ENCODE assay signal across 1 cellular context in the genomic region with DNA sequence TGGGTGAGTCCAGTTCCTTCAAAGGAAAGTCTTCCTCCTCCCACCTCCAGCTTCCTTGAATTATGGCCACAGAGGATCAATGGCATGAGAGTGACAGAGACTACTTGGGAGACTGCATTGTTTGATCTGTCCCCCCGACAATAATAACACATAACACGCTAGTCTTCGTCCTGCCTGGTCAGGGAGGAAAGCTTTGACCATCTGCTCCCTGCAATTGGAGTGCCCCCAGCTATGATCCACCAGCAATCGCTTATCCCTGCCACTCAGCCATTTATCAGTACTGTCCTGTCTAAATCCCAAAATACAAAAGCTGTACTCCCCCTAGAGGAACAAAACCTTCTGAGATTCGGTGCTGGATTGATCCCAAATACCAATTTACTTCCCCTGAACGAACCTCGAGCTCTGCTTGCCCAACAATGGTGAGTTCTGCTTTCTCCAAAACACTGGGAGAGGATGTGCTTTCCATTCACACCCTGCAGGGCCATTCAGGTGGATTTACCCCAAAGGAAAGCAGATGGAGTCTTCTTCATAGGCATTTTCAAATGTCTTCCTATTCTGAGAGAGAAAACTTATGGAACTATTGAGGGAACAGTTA.
TF ChIP-seq lines count a peak whose summit lies in the region.

No MANE protein-coding gene starts in this region.

TF ChIP-seq in H1, 55 proteins besides CTCF, POLR2A, EP300 and RAD21 (continued from another document):
- TF ChIP-seq, protein P1, sequence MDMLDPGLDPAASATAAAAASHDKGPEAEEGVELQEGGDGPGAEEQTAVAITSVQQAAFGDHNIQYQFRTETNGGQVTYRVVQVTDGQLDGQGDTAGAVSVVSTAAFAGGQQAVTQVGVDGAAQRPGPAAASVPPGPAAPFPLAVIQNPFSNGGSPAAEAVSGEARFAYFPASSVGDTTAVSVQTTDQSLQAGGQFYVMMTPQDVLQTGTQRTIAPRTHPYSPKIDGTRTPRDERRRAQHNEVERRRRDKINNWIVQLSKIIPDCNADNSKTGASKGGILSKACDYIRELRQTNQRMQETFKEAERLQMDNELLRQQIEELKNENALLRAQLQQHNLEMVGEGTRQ (IDR thresholded peaks at IDR 0.05; ENCODE audit: low read length) = no peak
- TF ChIP-seq SIRT6 (IDR thresholded peaks at IDR 0.05; ENCODE audit: low read length) (no peak), CBX8 (IDR thresholded peaks at IDR 0.05; ENCODE audit: borderline replicate concordance, low read depth, low read length) (no peak), SP4 (IDR thresholded peaks at IDR 0.05; ENCODE audit: low read length) (no peak), POU5F1 (IDR thresholded peaks at IDR 0.05; ENCODE audit: low read depth, low read length) (no peak), RXRA (IDR thresholded peaks at IDR 0.05; ENCODE audit: insufficient read depth, low read depth, low read length) (no peak), MAFK (IDR thresholded peaks at IDR 0.05; ENCODE audit: low read depth, low read length) (no peak), JUND (IDR thresholded peaks at IDR 0.05; ENCODE audit: low read length) (no peak), CHD1 (IDR thresholded peaks at IDR 0.05; ENCODE audit: low read depth, low read length) (no peak), HDAC6 (IDR thresholded peaks at IDR 0.05; ENCODE audit: low read depth, low read length) (no peak), YY1 (IDR thresholded peaks at IDR 0.05; ENCODE audit: low read depth, low read length) (no peak), HDAC2 (IDR thresholded peaks at IDR 0.05; ENCODE audit: borderline replicate concordance in 1 of 2, low read depth in 2 of 2, low read length in 2 of 2) (no peak), CEBPB (IDR thresholded peaks at IDR 0.05; ENCODE audit: low read depth, low read length) (no peak), RNF2 (IDR thresholded peaks at IDR 0.05; ENCODE audit: borderline replicate concordance, low read depth, low read length, missing control alignments, poor library complexity, severe bottlenecking) (no peak), GABPA (IDR thresholded peaks at IDR 0.05; ENCODE audit: borderline replicate concordance, insufficient read depth, low read length) (no peak), ZNF274 (IDR thresholded peaks at IDR 0.05; ENCODE audit: borderline replicate concordance, extremely low read depth, low read length) (no peak), BACH1 (IDR thresholded peaks at IDR 0.05; ENCODE audit: low read length) (no peak), GTF2F1 (IDR thresholded peaks at IDR 0.05; ENCODE audit: borderline replicate concordance, low read depth, low read length) (no peak)
